Comparison of ENCODE assay signal across 26 cellular contexts in genomic region chr3:179355996-179356395, GRCh38. TPM values are rescaled to one million over a fixed set of nuclear protein-coding genes. Genes with fewer than 3 reads are reported as not detected.
A peak's percentile ranks its signal among the peaks of the same experiment; 100 is the strongest.
DNase-seq lines count a peak whose midpoint lies in the region; ATAC-seq, FAIRE-seq and TF ChIP-seq lines count a peak whose summit lies in the region.
"Had no signal": no experiment of that assay in that cellular context is flagged by ENCODE, and none has a peak within 500 bp of the region (broad histone marks: within the 10 kb centered on the region; RNA-seq: fewer than 3 reads in every experiment).

No MANE protein-coding gene starts in this region.

- no peak for FAIRE-seq in GM12878 (lab: Jason Lieb, UNC)
- FAIRE-seq: D721Med, HepG2, RCC 7860 had no signal

- H3K27ac Mint-ChIP-seq in activated CD4-positive, alpha-beta T cell treated with anti-CD3 and anti-CD28 coated beads, Interleukin-2, amount 10 ng/mL, durations not matched to agents 24 days and 14 days: no peak overlapping the region
- peak overlapping the region; percentile 38 for H3K27ac Mint-ChIP-seq in CD8-positive, alpha-beta T cell
- H3K27ac Mint-ChIP-seq in stimulated activated effector memory CD8-positive, alpha-beta T cell treated with anti-CD3 and anti-CD28 coated beads, Interleukin-12 subunit alpha, Interleukin-12 subunit beta, amount 100 ng/mL, for 72 hours: peak overlapping the region; percentile 71

- H4K20me1 ChIP-seq in GM12878 (ENCODE audit: control insufficient read depth, insufficient read depth): peaks cover 4% of the 10 kb centered on the region; the same call in 1 of the 2 replicates

- POLR2A ChIA-PET in CD8-positive, alpha-beta T cell (lab: Charles Lee): interaction anchor here (0.6 kb wide), 1 partner anchor 14 kb away, joined by 3 read pairs; no protein-coding TSS in a partner anchor
- POLR2A ChIA-PET in GM12878 (lab: Charles Lee) (no interaction called here), GM10248 (lab: Yijun Ruan, JAX) (no interaction called here)

- no peak for TF ChIP-seq POLR2A in GM12878 (IDR thresholded peaks at IDR 0.05; ENCODE audit: low read depth, low read length)

- no peak for ATAC-seq in CD8-positive, alpha-beta T cell
- no peak for ATAC-seq in GM12878
- no peak for ATAC-seq in stimulated activated effector memory CD8-positive, alpha-beta T cell treated with anti-CD3 and anti-CD28 coated beads, Interleukin-12 subunit alpha, Interleukin-12 subunit beta, amount 100 ng/mL, for 72 hours
- ATAC-seq in GM21737 (IDR thresholded peaks at IDR 0.05; ENCODE audit: unreplicated experiment): no peak
- ATAC-seq: HepG2 had no signal

- RAD21 ChIA-PET in GM12878 (lab: Charles Lee; ENCODE audit: unreplicated experiment): no interaction called here

- H3K4me1 Mint-ChIP-seq in activated CD4-positive, alpha-beta T cell treated with anti-CD3 and anti-CD28 coated beads, Interleukin-2, amount 10 ng/mL, durations not matched to agents 24 days and 14 days: peaks cover 10% of the 10 kb centered on the region
- peaks cover 25% of the 10 kb centered on the region for H3K4me1 Mint-ChIP-seq in CD8-positive, alpha-beta T cell (ENCODE audit: low read depth)
- H3K4me1 Mint-ChIP-seq in stimulated activated effector memory CD8-positive, alpha-beta T cell treated with anti-CD3 and anti-CD28 coated beads, Interleukin-12 subunit alpha, Interleukin-12 subunit beta, amount 100 ng/mL, for 72 hours: peaks cover 23% of the 10 kb centered on the region

- CTCF ChIA-PET in CD8-positive, alpha-beta T cell (lab: Charles Lee): interaction anchor here (0.6 kb wide), 1 partner anchor 31 kb away, joined by 3 read pairs; no protein-coding TSS in a partner anchor
- CTCF ChIA-PET in GM12878 (lab: Yijun Ruan, JAX): no interaction called here
- CTCF ChIA-PET in GM10248 (lab: Yijun Ruan, JAX): no interaction called here

- no peak for TF ChIP-seq RAD21 in GM12878 (IDR thresholded peaks at IDR 0.05; ENCODE audit: insufficient read depth, low read depth, low read length)

- peaks cover 23% of the 10 kb centered on the region for H3K36me3 ChIP-seq in CD8-positive, alpha-beta T cell (ENCODE audit: insufficient read depth, low read length)
- H3K36me3 ChIP-seq in GM12878 (ENCODE audit: control insufficient read depth in 2 of 2, insufficient read depth in 2 of 2, low read length in 1 of 2): peaks cover 6 to 58% of the 10 kb centered on the region in 2 experiments

- H3K79me2 ChIP-seq in GM12878 (ENCODE audit: control insufficient read depth, insufficient read depth, low read length): peaks cover 41% of the 10 kb centered on the region

- no peak overlapping the region for H3K4me3 Mint-ChIP-seq in activated CD4-positive, alpha-beta T cell treated with anti-CD3 and anti-CD28 coated beads, Interleukin-2, amount 10 ng/mL, durations not matched to agents 24 days and 14 days
- no peak overlapping the region for H3K4me3 Mint-ChIP-seq in CD8-positive, alpha-beta T cell
- no peak overlapping the region for H3K4me3 Mint-ChIP-seq in stimulated activated effector memory CD8-positive, alpha-beta T cell treated with anti-CD3 and anti-CD28 coated beads, Interleukin-12 subunit alpha, Interleukin-12 subunit beta, amount 100 ng/mL, for 72 hours

- no peak overlapping the region for H3K4me3 ChIP-seq in CD8-positive, alpha-beta T cell (ENCODE audit: low read depth, low read length)
- H3K4me3 ChIP-seq in GM12878: no peak overlapping the region
- H3K4me3 ChIP-seq: SJCRH30 had no signal

- no peak overlapping the region for H3K9ac ChIP-seq in GM12878 (ENCODE audit: control insufficient read depth, insufficient read depth, low read length)

- peak; percentile 43 for DNase-seq in activated CD4-positive, alpha-beta T cell treated with anti-CD3 and anti-CD28 coated beads, Interleukin-2, amount 10 ng/mL, durations not matched to agents 24 days and 14 days
- no peak for DNase-seq in activated CD4-positive, alpha-beta T cell treated with anti-CD3 and anti-CD28 coated beads, Interleukin-2, amount 50 U/mL, for 48 hours
- DNase-seq in CD8-positive, alpha-beta T cell: no peak
- no peak for DNase-seq in GM12878 (ENCODE audit: low read depth, low spot score)
- no peak for DNase-seq in stimulated activated effector memory CD8-positive, alpha-beta T cell treated with anti-CD3 and anti-CD28 coated beads, Interleukin-12 subunit alpha, Interleukin-12 subunit beta, amount 100 ng/mL, for 72 hours (ENCODE audit: low spot score in 2 of 2)
- DNase-seq in GM10248 (ENCODE audit: extremely low spot score): no peak
- DNase-seq: 8988T, C1 segment of cervical spinal cord, DMS53, GDM1, H7, KBM-7, MM.1S, NCI-H1092, NCI-H1436, NCI-H187 treated with DMSO at 0.1 percent for 48 hours, NCI-H2107, NCI-H446 treated with DMSO at 0.1 percent for 48 hours, NCI-H526 treated with DMSO at 0.1 percent for 48 hours, OCI-M1, SJCRH30 had no signal

- BruUV-seq in GM12878 (replicated peaks; lab: Mats Ljungman, UMichigan): no TSS peak

- H3K36me3 Mint-ChIP-seq in activated CD4-positive, alpha-beta T cell treated with anti-CD3 and anti-CD28 coated beads, Interleukin-2, amount 10 ng/mL, durations not matched to agents 24 days and 14 days (ENCODE audit: low read depth): peaks cover 70% of the 10 kb centered on the region
- H3K36me3 Mint-ChIP-seq in CD8-positive, alpha-beta T cell: peaks cover 80% of the 10 kb centered on the region
- peaks cover 100% of the 10 kb centered on the region for H3K36me3 Mint-ChIP-seq in stimulated activated effector memory CD8-positive, alpha-beta T cell treated with anti-CD3 and anti-CD28 coated beads, Interleukin-12 subunit alpha, Interleukin-12 subunit beta, amount 100 ng/mL, for 72 hours

- H3K27ac ChIP-seq in CD8-positive, alpha-beta T cell (ENCODE audit: low read depth, low read length): no peak overlapping the region
- no peak overlapping the region for H3K27ac ChIP-seq in GM12878 (ENCODE audit: control insufficient read depth, insufficient read depth)
- H3K27ac ChIP-seq: HL-60, SJCRH30 had no signal

- WGBS in GM12878 (ENCODE audit: insufficient coverage, insufficient replicate concordance, low lambda C conversion rate, missing lambda C conversion rate): 100% methylated on average over 1 of the region's 1 CpG

- peak overlapping the region; percentile 13; the same call in 1 of the 2 replicates for H3K4me2 ChIP-seq in GM12878 (ENCODE audit: control insufficient read depth, insufficient read depth)

- H3K4me1 ChIP-seq in CD8-positive, alpha-beta T cell (ENCODE audit: insufficient read depth, low read length): no peaks in the 10 kb centered on the region
- no peaks in the 10 kb centered on the region; the same call in 1 of the 2 replicates for H3K4me1 ChIP-seq in GM12878 (ENCODE audit: control insufficient read depth, insufficient read depth, low read length)
- H3K4me1 ChIP-seq: SJCRH30 had no signal

- intact Hi-C loops in activated CD4-positive, alpha-beta T cell treated with anti-CD3 and anti-CD28 coated beads, Interleukin-2, amount 10 ng/mL, durations not matched to agents 24 days and 14 days (cut with micrococcal nuclease): no loop called here
- intact Hi-C loops in CD8-positive, alpha-beta T cell (cut with DNase I, micrococcal nuclease): no loop called here
- intact Hi-C loops in GM12878 (cut with micrococcal nuclease; ENCODE audit: unreplicated experiment): no loop called here

- H3K27me3 ChIP-seq in CD8-positive, alpha-beta T cell (ENCODE audit: insufficient read depth, low read length): no peaks in the 10 kb centered on the region
- no peaks in the 10 kb centered on the region for H3K27me3 ChIP-seq in GM12878 (replicated peaks in 1 of 2; ENCODE audit: control insufficient read depth in 2 of 2, insufficient read depth in 2 of 2, low read length in 1 of 2)
- H3K27me3 ChIP-seq: SJCRH30 had no signal

- in situ Hi-C loops in GM12878 (cut with MboI): no loop called here

- no peak overlapping the region for H2AFZ ChIP-seq in GM12878 (ENCODE audit: control insufficient read depth, low read depth, low read length)

- H3K9me3 ChIP-seq in CD8-positive, alpha-beta T cell (ENCODE audit: low read length): no peaks in the 10 kb centered on the region
- no peaks in the 10 kb centered on the region for H3K9me3 ChIP-seq in GM12878 (replicated peaks; ENCODE audit: control insufficient read depth, insufficient read depth, low read length)
- H3K9me3 ChIP-seq: SJCRH30 had no signal

- no peak for TF ChIP-seq EP300 in GM12878 (IDR thresholded peaks at IDR 0.05; ENCODE audit: borderline replicate concordance in 1 of 2, control insufficient read depth in 1 of 2, low read depth in 2 of 2, low read length in 2 of 2)

- TF ChIP-seq CTCF in CD8-positive, alpha-beta T cell (IDR thresholded peaks at IDR 0.05): no peak
- TF ChIP-seq CTCF in GM12878 (IDR thresholded peaks at IDR 0.05 in 2 of 3, conservative IDR thresholded peaks at IDR 0.05 in 1 of 3; ENCODE audit: control insufficient read depth in 2 of 3, extremely low read depth in 1 of 3, insufficient read depth in 1 of 3, low read depth in 3 of 3, low read length in 3 of 3) (no peak), GM10248 (IDR thresholded peaks at IDR 0.05; ENCODE audit: control extremely low read depth, extremely low read depth, low read depth, missing control alignments) (no peak)

- SMC1A ChIA-PET in GM12878 (lab: Charles Lee; ENCODE audit: uncharacterized antibody, unreplicated experiment): interaction anchor here (1.7 kb wide), 1 partner anchor 25 kb away, joined by 6 read pairs; no protein-coding TSS in a partner anchor

- H3K9me3 Mint-ChIP-seq in activated CD4-positive, alpha-beta T cell treated with anti-CD3 and anti-CD28 coated beads, Interleukin-2, amount 10 ng/mL, durations not matched to agents 24 days and 14 days: no peaks in the 10 kb centered on the region
- H3K9me3 Mint-ChIP-seq in CD8-positive, alpha-beta T cell: no peaks in the 10 kb centered on the region
- no peaks in the 10 kb centered on the region for H3K9me3 Mint-ChIP-seq in stimulated activated effector memory CD8-positive, alpha-beta T cell treated with anti-CD3 and anti-CD28 coated beads, Interleukin-12 subunit alpha, Interleukin-12 subunit beta, amount 100 ng/mL, for 72 hours

- H3K27me3 Mint-ChIP-seq in activated CD4-positive, alpha-beta T cell treated with anti-CD3 and anti-CD28 coated beads, Interleukin-2, amount 10 ng/mL, durations not matched to agents 24 days and 14 days: no peaks in the 10 kb centered on the region
- no peaks in the 10 kb centered on the region for H3K27me3 Mint-ChIP-seq in CD8-positive, alpha-beta T cell (ENCODE audit: low read depth)

RNA-seq across cellular contexts. Expression of gene MFN1, which starts 8.5 kb away (rescaled TPM):
- total RNA-seq in activated CD4-positive, alpha-beta T cell treated with anti-CD3 and anti-CD28 coated beads, Interleukin-2, amount 10 ng/mL, durations not matched to agents 24 days and 14 days: 36.2 and 37.0 TPM in 2 replicates
- 10 to 100 TPM; 21.9 to 26.7 TPM for total RNA-seq in CD8-positive, alpha-beta T cell
- 945 and 1,007 TPM in 2 replicates for total RNA-seq in GM12878 (2013; cell fraction: nucleolus; rRNA removed)
- total RNA-seq in GM12878 (2014; rRNA removed) (51.5 and 67.2 TPM in 2 replicates), GM12878 (2014; rRNA removed; fragmentation: Illumina TruSeq; extraction: Trizol) (40.9 and 43.6 TPM in 2 replicates), GM12878 (2021) (53.4 and 55.2 TPM in 2 replicates)
- 26.8 TPM for polyA plus RNA-seq in GM12878 (2011; ENCODE audit: low read depth)
- polyA plus RNA-seq in GM12878 (2011; rRNA removed) (120 and 217 TPM in 2 replicates), GM12878 (2014; fragmentation: Illumina TruSeq; extraction: Trizol) (35.9 and 53.1 TPM in 2 replicates), GM12878 (2014; fragmentation: Nextera tagmentation; extraction: Ambion mirVana) (10 to 100 TPM; 14.4 to 15.9 TPM), GM12878 (2014; rRNA removed) (38.7 and 46.8 TPM in 2 replicates), GM12878 (2016; fragmentation: Nextera tagmentation; extraction: Ambion mirVana) (10 to 100 TPM; 34.3 to 34.6 TPM)
- 23.5 and 25.5 TPM in 2 replicates for polyA plus RNA-seq in GM12878 (2011; cell fraction: cytosol; rRNA removed)
- 202 and 238 TPM in 2 replicates for polyA plus RNA-seq in GM12878 (2011; cell fraction: nucleus; rRNA removed)
- 46.4 and 70.3 TPM in 2 replicates for polyA plus RNA-seq in GM12878 (2012)
- polyA minus RNA-seq in GM12878 (2011; rRNA and poly(A)+ RNA removed): 77.8 and 123 TPM in 2 replicates
- polyA minus RNA-seq in GM12878 (2011; cell fraction: cytosol; rRNA and poly(A)+ RNA removed): 21.9 and 24.0 TPM in 2 replicates
- 86.2 and 117 TPM in 2 replicates for polyA minus RNA-seq in GM12878 (2011; cell fraction: nucleus; rRNA and poly(A)+ RNA removed)

RNA-seq across cellular contexts. Expression of gene ZNF639, which starts 33.2 kb away (rescaled TPM):
- 36.7 and 38.1 TPM in 2 replicates for total RNA-seq in activated CD4-positive, alpha-beta T cell treated with anti-CD3 and anti-CD28 coated beads, Interleukin-2, amount 10 ng/mL, durations not matched to agents 24 days and 14 days
- 100 to 1,000 TPM; 103 to 112 TPM for total RNA-seq in CD8-positive, alpha-beta T cell
- total RNA-seq in GM12878 (2013; cell fraction: nucleolus; rRNA removed): 31.3 and 33.6 TPM in 2 replicates
- total RNA-seq in GM12878 (2014; rRNA removed): 46.9 and 56.6 TPM in 2 replicates
- 49.0 and 50.2 TPM in 2 replicates for total RNA-seq in GM12878 (2014; rRNA removed; fragmentation: Illumina TruSeq; extraction: Trizol)
- 39.0 and 42.2 TPM in 2 replicates for total RNA-seq in GM12878 (2021)
- polyA plus RNA-seq in GM12878 (2011; ENCODE audit: low read depth): 19.2 TPM
- polyA plus RNA-seq in GM12878 (2011; rRNA removed): 19.6 and 27.3 TPM in 2 replicates
- 9.5 and 10.0 TPM in 2 replicates for polyA plus RNA-seq in GM12878 (2011; cell fraction: cytosol; rRNA removed)
- 7.7 and 8.1 TPM in 2 replicates for polyA plus RNA-seq in GM12878 (2011; cell fraction: nucleus; rRNA removed)
- 26.9 and 32.2 TPM in 2 replicates for polyA plus RNA-seq in GM12878 (2012)
- 61.2 and 78.4 TPM in 2 replicates for polyA plus RNA-seq in GM12878 (2014; fragmentation: Illumina TruSeq; extraction: Trizol)
- polyA plus RNA-seq in GM12878 (2014; fragmentation: Nextera tagmentation; extraction: Ambion mirVana): 10 to 100 TPM; 16.3 to 17.7 TPM
- 28.2 and 38.5 TPM in 2 replicates for polyA plus RNA-seq in GM12878 (2014; rRNA removed)
- polyA plus RNA-seq in GM12878 (2016; fragmentation: Nextera tagmentation; extraction: Ambion mirVana): 10 to 100 TPM; 26.9 to 32.0 TPM
- 10.6 and 18.0 TPM in 2 replicates for polyA minus RNA-seq in GM12878 (2011; rRNA and poly(A)+ RNA removed)
- polyA minus RNA-seq in GM12878 (2011; cell fraction: cytosol; rRNA and poly(A)+ RNA removed): 3.2 and 8.0 TPM in 2 replicates
- 3.0 and 6.9 TPM in 2 replicates for polyA minus RNA-seq in GM12878 (2011; cell fraction: nucleus; rRNA and poly(A)+ RNA removed)
